ENCODE assay signal across 17 cellular contexts in genomic region chr1:207245124-207245523, GRCh38.
DNase-seq lines count a peak whose midpoint lies in the region; FAIRE-seq and TF ChIP-seq lines count a peak whose summit lies in the region.
"Had no signal": no experiment of that assay in that cellular context is flagged by ENCODE, and none has a peak within 500 bp of the region (broad histone marks: within the 10 kb centered on the region; RNA-seq: fewer than 3 reads in every experiment).

No MANE protein-coding gene starts in this region.

- no peaks in the 10 kb centered on the region for H4K20me1 ChIP-seq in endothelial cell of umbilical vein (replicated peaks; ENCODE audit: control insufficient read depth, extremely low read depth, insufficient read depth, low read length)
- H4K20me1 ChIP-seq: BLaER1 treated with 17β-estradiol and CSF1 and Interleukin-3, amounts not matched to agents 10 nM and 100 nM had no signal

- DNase-seq in SJCRH30, result peak; percentile 20 to 50
- DNase-seq in endothelial cell of umbilical vein (ENCODE audit: low read depth, low spot score), result peak; percentile 37
- no peak for DNase-seq in SW480 (ENCODE audit: low spot score)
- DNase-seq in coronary artery (ENCODE audit: low spot score), result no peak
- no peak for DNase-seq in HT-29 (ENCODE audit: low spot score)
- DNase-seq: Calu3; CD8-positive, alpha-beta T cell; DMS79 treated with DMSO at 0.1 percent for 48 hours; EL; H9; HFFc6 had no signal

- FAIRE-seq in endothelial cell of umbilical vein (lab: Jason Lieb, UNC), result no peak
- FAIRE-seq: GM12891, GM19239, H1, HepG2 had no signal

- H3K9me3 ChIP-seq in HEK293 (ENCODE audit: control insufficient read depth, insufficient read depth, low read depth, low read length) (no peaks in the 10 kb centered on the region), SJCRH30 (replicated peaks) (no peaks in the 10 kb centered on the region), endothelial cell of umbilical vein (replicated peaks; ENCODE audit: control insufficient read depth, insufficient read depth, low read length) (no peaks in the 10 kb centered on the region)
- H3K9me3 ChIP-seq: BLaER1 treated with 17β-estradiol and CSF1 and Interleukin-3, amounts not matched to agents 10 nM and 100 nM had no signal

- H3K4me1 ChIP-seq in HEK293 (ENCODE audit: control insufficient read depth, insufficient read depth, low read length) (no peaks in the 10 kb centered on the region), SJCRH30 (peaks cover 45% of the 10 kb centered on the region), endothelial cell of umbilical vein (ENCODE audit: control insufficient read depth, extremely low read depth, insufficient read depth, low read length) (peaks cover 19% of the 10 kb centered on the region)

- CTCF ChIA-PET in HEK293 (lab: Yijun Ruan, JAX) (interaction anchor here (0.6 kb wide), 1 partner anchor 334 kb away, joined by 3 read pairs; no protein-coding TSS in a partner anchor), endothelial cell of umbilical vein (lab: Charles Lee) (no interaction called here)

- POLR2A ChIA-PET in HEK293 (lab: Yijun Ruan, JAX) (no interaction called here), endothelial cell of umbilical vein (lab: Charles Lee) (no interaction called here)

- H3K9me1 ChIP-seq in endothelial cell of umbilical vein (replicated peaks; ENCODE audit: control insufficient read depth, extremely low read depth, insufficient read depth, low read length), result no peaks in the 10 kb centered on the region

- H3K36me3 ChIP-seq in HEK293 (ENCODE audit: control insufficient read depth in 2 of 2, insufficient read depth in 1 of 2, low read length in 2 of 2) (no peaks in the 10 kb centered on the region), SJCRH30 (no peaks in the 10 kb centered on the region), endothelial cell of umbilical vein (ENCODE audit: control insufficient read depth in 2 of 2, extremely low read depth in 1 of 2, insufficient read depth in 2 of 2, low read length in 2 of 2) (no peaks in the 10 kb centered on the region)
- H3K36me3 ChIP-seq: BLaER1 treated with 17β-estradiol and CSF1 and Interleukin-3, amounts not matched to agents 10 nM and 100 nM had no signal

- BruUV-seq in endothelial cell of umbilical vein (replicated peaks; lab: Mats Ljungman, UMichigan), result no TSS peak

- TF ChIP-seq POLR2A in endothelial cell of umbilical vein (IDR thresholded peaks at IDR 0.05; ENCODE audit: low read depth, low read length), result no peak

- H2AFZ ChIP-seq in endothelial cell of umbilical vein (ENCODE audit: low read depth, low read length), result no peak overlapping the region

- no peak for TF ChIP-seq CTCF in HEK293 (tag by site-specific recombination; IDR thresholded peaks at IDR 0.05)
- no peak for TF ChIP-seq CTCF in endothelial cell of umbilical vein (IDR thresholded peaks at IDR 0.05; ENCODE audit: extremely low read depth in 1 of 2, insufficient read depth in 1 of 2, low read depth in 1 of 2, low read length in 2 of 2)
- TF ChIP-seq CTCF in coronary artery (IDR thresholded peaks at IDR 0.05), result no peak

- intact Hi-C loops in endothelial cell of umbilical vein (cut with micrococcal nuclease), result no loop called here

- no peak overlapping the region for H3K9ac ChIP-seq in endothelial cell of umbilical vein (replicated peaks; ENCODE audit: extremely low read depth, insufficient read depth, low read length)
- H3K9ac ChIP-seq: BLaER1 treated with 17β-estradiol and CSF1 and Interleukin-3, amounts not matched to agents 10 nM and 100 nM had no signal

- H3K4me3 ChIP-seq in HEK293 (ENCODE audit: low read depth, low read length) (no peak overlapping the region), SJCRH30 (no peak overlapping the region), endothelial cell of umbilical vein (replicated peaks in 1 of 3; ENCODE audit: insufficient read depth in 1 of 3, low read depth in 1 of 3, low read length in 3 of 3) (no peak overlapping the region), coronary artery (no peak overlapping the region)
- H3K4me3 ChIP-seq: BLaER1 treated with 17β-estradiol and CSF1 and Interleukin-3, amounts not matched to agents 10 nM and 100 nM had no signal

- H3K4me2 ChIP-seq in endothelial cell of umbilical vein (ENCODE audit: insufficient read depth, low read length), result no peak overlapping the region

- dilution Hi-C loops in endothelial cell of umbilical vein (cut with MboI; ENCODE audit: extremely low pct_ligation_motif_present, low sequenced_read_pairs), result no loop called here

- 0 out of 2 replicates have a peak, but pooled peaks cover 2% of the 10 kb centered on the region for H3K27me3 ChIP-seq in SJCRH30
- H3K27me3 ChIP-seq in endothelial cell of umbilical vein (ENCODE audit: control insufficient read depth in 2 of 2, insufficient read depth in 2 of 2, low read length in 2 of 2), result no peaks in the 10 kb centered on the region
- H3K27me3 ChIP-seq: BLaER1 treated with 17β-estradiol and CSF1 and Interleukin-3, amounts not matched to agents 10 nM and 100 nM had no signal

- no peak overlapping the region for H3K27ac ChIP-seq in HEK293 (ENCODE audit: extremely low read depth, low read depth, low read length)
- no peak overlapping the region for H3K27ac ChIP-seq in SJCRH30
- H3K27ac ChIP-seq in endothelial cell of umbilical vein (ENCODE audit: insufficient read depth, low read depth, low read length), result no peak overlapping the region
- H3K27ac ChIP-seq in coronary artery, result no peak overlapping the region
- H3K27ac ChIP-seq: BLaER1 treated with 17β-estradiol and CSF1 and Interleukin-3, amounts not matched to agents 10 nM and 100 nM had no signal

- H3K79me2 ChIP-seq in endothelial cell of umbilical vein (ENCODE audit: control insufficient read depth, insufficient read depth, low read length), result no peaks in the 10 kb centered on the region

TF ChIP-seq in HEK293, 187 proteins besides CTCF, POLR2A, EP300 and RAD21:
- no peak for TF ChIP-seq ZNF76 (tag by site-specific recombination; IDR thresholded peaks at IDR 0.05; ENCODE audit: borderline replicate concordance, low read depth)
- TF ChIP-seq ZNF112 (tag by site-specific recombination; IDR thresholded peaks at IDR 0.05), result no peak
- TF ChIP-seq ZBTB20 (tag by site-specific recombination; IDR thresholded peaks at IDR 0.05), result peak; percentile 56
- TF ChIP-seq SP7 (tag by site-specific recombination; IDR thresholded peaks at IDR 0.05), result no peak
TF ChIP-seq in HEK293: peak in this region for 1.

TF ChIP-seq in endothelial cell of umbilical vein, 7 proteins besides CTCF, POLR2A, EP300 and RAD21:
- no peak for TF ChIP-seq EZH2 (IDR thresholded peaks at IDR 0.05; ENCODE audit: borderline replicate concordance, low read depth, low read length, severe bottlenecking)
- no peak for TF ChIP-seq JUN (IDR thresholded peaks at IDR 0.05; ENCODE audit: borderline replicate concordance, insufficient read depth, insufficient read length, low read depth)
- no peak for TF ChIP-seq GATA2 (IDR thresholded peaks at IDR 0.05; ENCODE audit: insufficient read depth, insufficient read length, low read depth, low read length)
- TF ChIP-seq MAX (IDR thresholded peaks at IDR 0.05; ENCODE audit: insufficient read depth, insufficient read length), result no peak

Comparison
In these comparisons a context has a peak if more than half of its experiments do, and no peak if none do; other contexts are left out.
1. DNase-seq: peak in SJCRH30 (2 of 2) and endothelial cell of umbilical vein (single experiment); none in SW480 (single experiment), coronary artery (single experiment) and HT-29 (single experiment).